Comparison of ENCODE assay signal across 12 cellular contexts in genomic region chr5:345404-346195, GRCh38. TPM values are rescaled to one million over a fixed set of nuclear protein-coding genes. Genes with fewer than 3 reads are reported as not detected.
A peak's percentile ranks its signal among the peaks of the same experiment; 100 is the strongest.
DNase-seq lines count a peak whose midpoint lies in the region; ATAC-seq, FAIRE-seq and TF ChIP-seq lines count a peak whose summit lies in the region.
"Had no signal": no experiment of that assay in that cellular context is flagged by ENCODE, and none has a peak within 500 bp of the region (broad histone marks: within the 10 kb centered on the region; RNA-seq: fewer than 3 reads in every experiment).

No MANE protein-coding gene starts in this region.

- intact Hi-C loops in CD8-positive, alpha-beta T cell (cut with DNase I, micrococcal nuclease) = no loop called here
- intact Hi-C loops in lower lobe of right lung (cut with DNase I) = no loop called here

- POLR2A ChIA-PET in H1 (lab: Charles Lee; ENCODE audit: partially characterized antibody) = interaction anchor here (0.5 to 0.6 kb wide), 2 partner anchors 43 to 146 kb away, joined by 3 read pairs; no protein-coding TSS in a partner anchor
- POLR2A ChIA-PET in CD8-positive, alpha-beta T cell (lab: Charles Lee) = interaction anchor here (0.7 kb wide), 1 partner anchor 136 kb away, joined by 3 read pairs; no protein-coding TSS in a partner anchor

- TF ChIP-seq CTCF in H1 (IDR thresholded peaks at IDR 0.05; ENCODE audit: control extremely low read depth in 1 of 3, insufficient read depth in 1 of 3, low read depth in 1 of 3, low read length in 3 of 3) = no peak
- no peak for TF ChIP-seq CTCF in CD8-positive, alpha-beta T cell (IDR thresholded peaks at IDR 0.05)
- TF ChIP-seq CTCF in lower lobe of right lung (IDR thresholded peaks at IDR 0.05) = no peak

- WGBS in H1 (ENCODE audit: extremely low coverage in 1 of 2, insufficient coverage in 1 of 2, insufficient read length in 1 of 2, insufficient replicate concordance in 2 of 2, low coverage in 1 of 2, low lambda C conversion rate in 2 of 2, missing lambda C conversion rate in 1 of 2), 2 experiments = 69% methylated on average over 20 of the region's 22 CpGs; no CpG with 5 or more reads in 1 of the 2 experiments

- no peak overlapping the region for H3K23ac ChIP-seq in H1 (ENCODE audit: insufficient read length)

- no peak overlapping the region for H2BK20ac ChIP-seq in H1 (ENCODE audit: low read length)

- H2BK120ac ChIP-seq in H1 (replicated peaks; ENCODE audit: low read depth, low read length) = no peak overlapping the region

- CTCF ChIA-PET in H1 (lab: Charles Lee; ENCODE audit: partially characterized antibody) = interaction anchor here (0.6 to 1.6 kb wide), 8 partner anchors 10 to 87 kb away, joined by 3 to 10 read pairs (median 3); no protein-coding TSS in a partner anchor
- CTCF ChIA-PET in CD8-positive, alpha-beta T cell (lab: Charles Lee) = no interaction called here

- H3K56ac ChIP-seq in H1 (replicated peaks; ENCODE audit: insufficient read length, low read depth, low read length) = peak overlapping the region; percentile 53

- H3K36me3 ChIP-seq in H1 (ENCODE audit: control insufficient read depth in 2 of 4, insufficient read depth in 4 of 4, low read length in 3 of 4) (no peaks in the 10 kb centered on the region), lower lobe of right lung (peaks cover 7% of the 10 kb centered on the region)
- H3K36me3 ChIP-seq in CD8-positive, alpha-beta T cell (ENCODE audit: insufficient read depth, low read length) = no peaks in the 10 kb centered on the region

- peak overlapping the region; percentile 89; the same call in 1 of the 2 replicates for H2BK12ac ChIP-seq in H1 (ENCODE audit: low read depth, low read length)

- no peak overlapping the region for H3K4ac ChIP-seq in H1 (replicated peaks; ENCODE audit: insufficient read length, low read depth, low read length)

- TF ChIP-seq EP300 in Ishikawa (IDR thresholded peaks at IDR 0.05; ENCODE audit: borderline replicate concordance) (no peak), H1 (IDR thresholded peaks at IDR 0.05; ENCODE audit: borderline replicate concordance in 1 of 2, low read depth in 2 of 2, low read length in 2 of 2) (no peak)

- H3K23me2 ChIP-seq in H1 (ENCODE audit: low read depth, low read length) = peaks cover 16% of the 10 kb centered on the region; the same call in 1 of the 2 replicates

- H3K4me1 ChIP-seq in H1 (replicated peaks in 1 of 4; ENCODE audit: control insufficient read depth in 3 of 4, insufficient read depth in 4 of 4, low read length in 3 of 4) (peaks cover 0 to 14% (median 7%) of the 10 kb centered on the region in 4 experiments; a peak in 6 of 7 replicates), lower lobe of right lung (peaks cover 7% of the 10 kb centered on the region)
- H3K4me1 ChIP-seq in CD8-positive, alpha-beta T cell (ENCODE audit: insufficient read depth, low read length) = peaks cover 14% of the 10 kb centered on the region

- no peaks in the 10 kb centered on the region; a peak in 1 of 4 replicates for H3K9me3 ChIP-seq in H1 (ENCODE audit: insufficient read depth in 2 of 2, low read depth in 1 of 2, low read length in 1 of 2)
- no peaks in the 10 kb centered on the region for H3K9me3 ChIP-seq in CD8-positive, alpha-beta T cell (ENCODE audit: low read length)
- no peaks in the 10 kb centered on the region for H3K9me3 ChIP-seq in lower lobe of right lung

- ATAC-seq in activated T-cell treated with anti-CD3 and anti-CD28 coated beads, Interleukin-2, amount 50 U/mL, for 72 hours (replicated peaks in 1 of 2) = no peak
- ATAC-seq in CD8-positive, alpha-beta T cell = no peak
- no peak for ATAC-seq in lower lobe of right lung

- H3K27ac ChIP-seq in H1 (ENCODE audit: low read depth, low read length) (no peak overlapping the region), lower lobe of right lung (no peak overlapping the region)
- H3K27ac ChIP-seq in CD8-positive, alpha-beta T cell (ENCODE audit: low read depth, low read length) = no peak overlapping the region

- H3K9ac ChIP-seq in H1 (replicated peaks in 1 of 4; ENCODE audit: extremely low read depth in 1 of 4, low read depth in 3 of 4, low read length in 3 of 4) = peak overlapping the region in 1 of 4 experiments; percentile 4; a peak in 1 of 7 replicates

- no peak overlapping the region for H4K91ac ChIP-seq in H1 (replicated peaks; ENCODE audit: insufficient read length, low read length)

- no peak for FAIRE-seq in H1 (lab: Jason Lieb, UNC)

- H3K4me3 ChIP-seq in H1 (ENCODE audit: extremely low read depth in 1 of 4, insufficient read depth in 2 of 4, low read depth in 3 of 4, low read length in 4 of 4) (no peak overlapping the region), lower lobe of right lung (no peak overlapping the region)
- H3K4me3 ChIP-seq in CD8-positive, alpha-beta T cell (ENCODE audit: low read depth, low read length) = no peak overlapping the region

- no peaks in the 10 kb centered on the region for H3K79me1 ChIP-seq in H1 (ENCODE audit: low read depth, low read length)

- no peak overlapping the region; the same call in 1 of the 2 replicates for H4K8ac ChIP-seq in H1 (ENCODE audit: extremely low read depth, insufficient read depth, low read length)

- TF ChIP-seq RAD21 in Ishikawa (IDR thresholded peaks at IDR 0.05; ENCODE audit: low read depth) (no peak), H1 (IDR thresholded peaks at IDR 0.05 in 1 of 2, conservative IDR thresholded peaks at IDR 0.05 in 1 of 2; ENCODE audit: low read depth in 2 of 2, low read length in 2 of 2) (no peak)

- no peak overlapping the region; the same call in 1 of the 2 replicates for H2BK5ac ChIP-seq in H1 (ENCODE audit: low read depth, low read length)

- peaks cover 0 to 3% of the 10 kb centered on the region in 2 experiments for H4K20me1 ChIP-seq in H1 (replicated peaks in 1 of 2; ENCODE audit: control insufficient read depth in 1 of 2, insufficient read depth in 2 of 2, low read length in 2 of 2)

- H2AFZ ChIP-seq in H1 (ENCODE audit: low read length) = no peak overlapping the region; the same call in 1 of the 2 replicates

- no peaks in the 10 kb centered on the region for H3K79me2 ChIP-seq in H1 (ENCODE audit: control insufficient read depth in 1 of 2, insufficient read depth in 2 of 2, low read length in 2 of 2)

- H3K14ac ChIP-seq in H1 (ENCODE audit: insufficient read length) = no peak overlapping the region

- H2BK15ac ChIP-seq in H1 (ENCODE audit: low read length) = no peak overlapping the region; the same call in 1 of the 2 replicates

- H3K18ac ChIP-seq in H1 (ENCODE audit: extremely low read depth, low read length) = no peak overlapping the region

- peak overlapping the region; percentile 64 to 67 for H3K4me3 Mint-ChIP-seq in activated T-cell treated with anti-CD3 and anti-CD28 coated beads, Interleukin-2, amount 50 U/mL, for 72 hours
- no peak overlapping the region for H3K4me3 Mint-ChIP-seq in CD8-positive, alpha-beta T cell

- H3K27me3 Mint-ChIP-seq in activated T-cell treated with anti-CD3 and anti-CD28 coated beads, Interleukin-2, amount 50 U/mL, for 72 hours (ENCODE audit: low read depth) = peaks cover 16% of the 10 kb centered on the region
- peaks cover 14% of the 10 kb centered on the region for H3K27me3 Mint-ChIP-seq in CD8-positive, alpha-beta T cell (ENCODE audit: low read depth)

- H2AK5ac ChIP-seq in H1 (ENCODE audit: low read depth, low read length) = 0 out of 2 replicates have a peak overlapping the region, but pooled peaks have one; percentile 93

- H3K27me3 ChIP-seq in H1 (replicated peaks in 1 of 4; ENCODE audit: control insufficient read depth in 3 of 4, extremely low read depth in 1 of 4, insufficient read depth in 3 of 4, low read length in 3 of 4) (peaks cover 0 to 18% (median 16%) of the 10 kb centered on the region in 4 experiments; a peak in 6 of 7 replicates), lower lobe of right lung (ENCODE audit: low read depth) (no peaks in the 10 kb centered on the region)
- no peaks in the 10 kb centered on the region for H3K27me3 ChIP-seq in CD8-positive, alpha-beta T cell (ENCODE audit: insufficient read depth, low read length)

- no peak for TF ChIP-seq POLR2A in H1 (IDR thresholded peaks at IDR 0.05; ENCODE audit: control extremely low read depth in 1 of 2, low read depth in 2 of 2, low read length in 2 of 2)

- DNase-seq in activated T-cell treated with anti-CD3 and anti-CD28 coated beads, Interleukin-2, amount 50 U/mL, for 72 hours = no peak
- no peak for DNase-seq in activated T-cell treated with anti-CD3 and anti-CD28 coated beads, Interleukin-2, amount 50 U/mL, for 48 hours
- peak in 1 of 2 experiments; percentile 56 for DNase-seq in H1 (ENCODE audit: low read depth in 1 of 2, low spot score in 2 of 2)
- DNase-seq in retina = peak; percentile 48
- no peak for DNase-seq in CD8-positive, alpha-beta T cell
- no peak for DNase-seq in lower lobe of right lung
- no peak for DNase-seq in HCEC 1CT
- DNase-seq: DMS79 treated with DMSO at 0.1 percent for 48 hours; midbrain; NCI-H2171 treated with DMSO at 0.1 percent for 48 hours; stimulated activated CD4-positive, alpha-beta T cell treated with anti-CD3 and anti-CD28 coated beads, Interleukin-2, amount 100 ng/mL, for 24 hours had no signal

- no peak overlapping the region for H3K27ac Mint-ChIP-seq in activated T-cell treated with anti-CD3 and anti-CD28 coated beads, Interleukin-2, amount 50 U/mL, for 72 hours
- H3K27ac Mint-ChIP-seq in CD8-positive, alpha-beta T cell = no peak overlapping the region

- peaks cover 43% of the 10 kb centered on the region for H3K4me1 Mint-ChIP-seq in activated T-cell treated with anti-CD3 and anti-CD28 coated beads, Interleukin-2, amount 50 U/mL, for 72 hours (ENCODE audit: low read depth)
- H3K4me1 Mint-ChIP-seq in CD8-positive, alpha-beta T cell (ENCODE audit: low read depth) = peaks cover 8% of the 10 kb centered on the region

- peaks cover 10 to 21% of the 10 kb centered on the region in 2 donors for H3K36me3 Mint-ChIP-seq in activated T-cell treated with anti-CD3 and anti-CD28 coated beads, Interleukin-2, amount 50 U/mL, for 72 hours (ENCODE audit: insufficient read depth in 2 of 2)
- H3K36me3 Mint-ChIP-seq in CD8-positive, alpha-beta T cell = no peaks in the 10 kb centered on the region

- no peaks in the 10 kb centered on the region for H3K9me3 Mint-ChIP-seq in activated T-cell treated with anti-CD3 and anti-CD28 coated beads, Interleukin-2, amount 50 U/mL, for 72 hours
- no peaks in the 10 kb centered on the region for H3K9me3 Mint-ChIP-seq in CD8-positive, alpha-beta T cell

- peak overlapping the region in 1 of 2 experiments; percentile 32; a peak in 1 of 4 replicates for H3K4me2 ChIP-seq in H1 (ENCODE audit: insufficient read depth in 1 of 2, low read depth in 2 of 2, low read length in 2 of 2)

- H4K5ac ChIP-seq in H1 (ENCODE audit: insufficient read length, low read depth, low read length) = no peak overlapping the region

RNA-seq across cellular contexts. Expression of gene AHRR, which starts 24.1 kb away (rescaled TPM):
- 10 to 100 TPM; 56.0 to 82.2 TPM for total RNA-seq in activated T-cell treated with anti-CD3 and anti-CD28 coated beads, Interleukin-2, amount 50 U/mL, for 72 hours
- total RNA-seq in H1 (2021; fragmentation: NEBNext Ultra II Directional; extraction: Animal tissue kit (Norgen Biotek cat#: 25700)) = 0.80 and 1.4 TPM in 2 replicates
- 0.41 and 0.97 TPM in 2 replicates for polyA plus RNA-seq in H1 (2011; rRNA removed)
- polyA plus RNA-seq in H1 (2011; cell fraction: cytosol; rRNA removed) = 0.72 TPM
- polyA plus RNA-seq in H1 (2011; cell fraction: nucleus; rRNA removed) = 3.3 TPM
- polyA plus RNA-seq in H1 (2012, experiment 1 of 2) = 0.36 to 0.64 TPM (median 0.48 TPM) in 4 replicates
- 0.49 TPM for polyA plus RNA-seq in H1 (2012, experiment 2 of 2)
- 0.28 TPM for polyA plus RNA-seq in H1 (2013, experiment 1 of 2)
- 0.15 TPM for polyA plus RNA-seq in H1 (2013, experiment 2 of 2)
- 0.49 and 0.50 TPM in 2 replicates for polyA minus RNA-seq in H1 (2011; rRNA and poly(A)+ RNA removed)
- 0.66 TPM for polyA minus RNA-seq in H1 (2011; cell fraction: cytosol; rRNA and poly(A)+ RNA removed)
- 1.5 TPM for polyA minus RNA-seq in H1 (2011; cell fraction: nucleus; rRNA and poly(A)+ RNA removed)
- under 1 TPM; 0.14 to 0.22 TPM for total RNA-seq in CD8-positive, alpha-beta T cell
- total RNA-seq in lower lobe of right lung = 8.4 TPM
